In the genomic region with DNA sequence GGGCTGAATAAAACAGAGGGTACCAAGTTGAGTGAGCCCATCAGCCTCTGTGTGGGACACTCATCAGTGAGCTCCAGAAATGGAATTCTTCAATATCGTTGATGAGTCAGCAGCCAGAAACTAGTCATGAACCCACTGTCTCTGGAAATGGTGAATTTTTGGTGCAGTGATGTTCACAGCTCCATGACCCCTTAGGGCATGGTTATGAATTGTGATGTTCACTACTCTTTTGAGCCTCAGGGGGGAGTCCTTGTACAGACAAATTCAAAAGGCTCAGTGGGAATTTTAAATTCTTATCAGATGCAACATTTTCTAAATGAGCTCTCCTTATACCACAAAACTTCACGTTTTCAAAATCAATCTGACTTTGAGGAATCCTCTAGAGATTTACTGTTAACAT, we compare ENCODE assay signal across 8 cellular contexts.
DNase-seq lines count a peak whose midpoint lies in the region; ATAC-seq, FAIRE-seq and TF ChIP-seq lines count a peak whose summit lies in the region.

No MANE protein-coding gene starts in this region.

- no peak overlapping the region for H3K4me3 ChIP-seq in upper lobe of right lung

- peak; percentile 65 for ATAC-seq in HG03460 (IDR thresholded peaks at IDR 0.05; ENCODE audit: unreplicated experiment)
- ATAC-seq in upper lobe of right lung, result peak; percentile 55
- no peak for ATAC-seq in esophagus mucosa
- ATAC-seq in GM18858 (IDR thresholded peaks at IDR 0.05; ENCODE audit: unreplicated experiment), result no peak

- TF ChIP-seq CTCF in upper lobe of right lung (IDR thresholded peaks at IDR 0.05), result peak; percentile 48

- FAIRE-seq in G401.6 (lab: Jason Lieb, UNC), result peak; percentile 11

- intact Hi-C loops in upper lobe of right lung (cut with DNase I), result no loop called here

- H3K36me3 ChIP-seq in upper lobe of right lung, result no peaks in the 10 kb centered on the region

- no peaks in the 10 kb centered on the region for H3K9me3 ChIP-seq in upper lobe of right lung

- DNase-seq in RPMI7951 (ENCODE audit: low read depth) (peak; percentile 83), germinal center (ENCODE audit: low spot score) (peak; percentile 12), upper lobe of right lung (no peak)
- DNase-seq in stimulated activated CD4-positive, alpha-beta T cell treated with anti-CD3 and anti-CD28 coated beads, Interleukin-12 subunit alpha, Interleukin-12 subunit beta, amount 100 ng/mL, for 4 hours, result no peak

- H3K4me1 ChIP-seq in upper lobe of right lung, result no peaks in the 10 kb centered on the region

- no peak overlapping the region for H3K27ac ChIP-seq in upper lobe of right lung

- no peaks in the 10 kb centered on the region for H3K27me3 ChIP-seq in upper lobe of right lung

Comparison
In these comparisons a context has a peak if more than half of its experiments do, and no peak if none do; other contexts are left out.
1. ATAC-seq: peak in HG03460 (single experiment) and upper lobe of right lung (single experiment); none in esophagus mucosa (single experiment) and GM18858 (single experiment).
2. DNase-seq: peak in RPMI7951 (single experiment) and germinal center (single experiment); none in upper lobe of right lung (single experiment) and stimulated activated CD4-positive, alpha-beta T cell treated with anti-CD3 and anti-CD28 coated beads, Interleukin-12 subunit alpha, Interleukin-12 subunit beta, amount 100 ng/mL, for 4 hours (single experiment).